ENCODE assay signal across 1 cellular context in the genomic region with DNA sequence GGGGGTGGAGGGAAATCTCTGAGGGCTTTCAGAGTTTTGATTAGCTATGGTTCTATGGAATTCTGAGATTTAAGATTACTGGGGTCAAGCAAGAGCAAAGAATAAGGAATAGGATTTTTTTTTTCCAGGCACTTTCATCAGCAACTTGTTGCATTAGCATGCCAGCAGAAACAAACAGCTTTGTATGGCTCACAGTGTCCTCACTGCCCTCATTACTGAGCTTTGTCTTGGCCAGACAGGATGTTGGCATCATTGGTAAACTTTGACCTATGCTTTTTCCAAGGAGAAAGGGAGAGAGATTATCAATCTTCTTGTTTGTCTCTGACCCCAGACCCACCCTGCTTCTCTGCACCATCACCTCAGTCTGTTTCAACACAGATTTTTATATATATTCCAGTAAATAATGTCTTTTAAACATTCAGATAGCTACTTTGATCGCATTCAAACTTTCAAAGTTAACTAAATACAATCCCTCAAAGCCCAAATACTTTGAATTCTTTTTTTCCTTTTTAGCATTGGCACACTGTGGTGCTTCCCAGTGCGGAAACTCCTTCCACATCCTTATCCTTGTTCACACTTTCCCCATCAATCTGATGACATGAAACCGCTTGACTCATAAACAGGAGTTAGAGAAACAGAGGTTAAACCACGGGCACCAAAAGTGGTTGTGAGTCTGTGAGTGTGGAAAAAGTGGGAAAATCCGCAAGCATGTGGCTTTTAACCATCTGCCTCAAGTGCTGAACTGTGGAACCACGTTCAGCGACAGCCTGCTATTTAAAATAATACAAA.
TF ChIP-seq lines count a peak whose summit lies in the region.

No MANE protein-coding gene starts in this region.

TF ChIP-seq in HepG2, 621 proteins besides CTCF, POLR2A, EP300 and RAD21:
- TF ChIP-seq, protein P1, sequence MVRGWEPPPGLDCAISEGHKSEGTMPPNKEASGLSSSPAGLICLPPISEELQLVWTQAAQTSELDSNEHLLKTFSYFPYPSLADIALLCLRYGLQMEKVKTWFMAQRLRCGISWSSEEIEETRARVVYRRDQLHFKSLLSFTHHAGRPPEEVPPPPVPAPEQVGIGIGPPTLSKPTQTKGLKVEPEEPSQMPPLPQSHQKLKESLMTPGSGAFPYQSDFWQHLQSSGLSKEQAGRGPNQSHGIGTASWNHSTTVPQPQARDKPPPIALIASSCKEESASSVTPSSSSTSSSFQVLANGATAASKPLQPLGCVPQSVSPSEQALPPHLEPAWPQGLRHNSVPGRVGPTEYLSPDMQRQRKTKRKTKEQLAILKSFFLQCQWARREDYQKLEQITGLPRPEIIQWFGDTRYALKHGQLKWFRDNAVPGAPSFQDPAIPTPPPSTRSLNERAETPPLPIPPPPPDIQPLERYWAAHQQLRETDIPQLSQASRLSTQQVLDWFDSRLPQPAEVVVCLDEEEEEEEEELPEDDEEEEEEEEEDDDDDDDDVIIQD (CRISPR knock-in tag; IDR thresholded peaks at IDR 0.05; ENCODE audit: low read depth): no peak
- TF ChIP-seq CEBPB (IDR thresholded peaks at IDR 0.05; ENCODE audit: borderline replicate concordance, low read depth, low read length) (no peak), ZNF3 (CRISPR knock-in tag; IDR thresholded peaks at IDR 0.05) (no peak), ATRX (CRISPR knock-in tag; IDR thresholded peaks at IDR 0.05; ENCODE audit: borderline replicate concordance) (no peak), GTF3A (CRISPR knock-in tag; conservative IDR thresholded peaks at IDR 0.05) (no peak), FLYWCH1 (CRISPR knock-in tag; IDR thresholded peaks at IDR 0.05) (no peak), KLF11 (CRISPR knock-in tag; IDR thresholded peaks at IDR 0.05) (no peak)
- TF ChIP-seq, protein P2, sequence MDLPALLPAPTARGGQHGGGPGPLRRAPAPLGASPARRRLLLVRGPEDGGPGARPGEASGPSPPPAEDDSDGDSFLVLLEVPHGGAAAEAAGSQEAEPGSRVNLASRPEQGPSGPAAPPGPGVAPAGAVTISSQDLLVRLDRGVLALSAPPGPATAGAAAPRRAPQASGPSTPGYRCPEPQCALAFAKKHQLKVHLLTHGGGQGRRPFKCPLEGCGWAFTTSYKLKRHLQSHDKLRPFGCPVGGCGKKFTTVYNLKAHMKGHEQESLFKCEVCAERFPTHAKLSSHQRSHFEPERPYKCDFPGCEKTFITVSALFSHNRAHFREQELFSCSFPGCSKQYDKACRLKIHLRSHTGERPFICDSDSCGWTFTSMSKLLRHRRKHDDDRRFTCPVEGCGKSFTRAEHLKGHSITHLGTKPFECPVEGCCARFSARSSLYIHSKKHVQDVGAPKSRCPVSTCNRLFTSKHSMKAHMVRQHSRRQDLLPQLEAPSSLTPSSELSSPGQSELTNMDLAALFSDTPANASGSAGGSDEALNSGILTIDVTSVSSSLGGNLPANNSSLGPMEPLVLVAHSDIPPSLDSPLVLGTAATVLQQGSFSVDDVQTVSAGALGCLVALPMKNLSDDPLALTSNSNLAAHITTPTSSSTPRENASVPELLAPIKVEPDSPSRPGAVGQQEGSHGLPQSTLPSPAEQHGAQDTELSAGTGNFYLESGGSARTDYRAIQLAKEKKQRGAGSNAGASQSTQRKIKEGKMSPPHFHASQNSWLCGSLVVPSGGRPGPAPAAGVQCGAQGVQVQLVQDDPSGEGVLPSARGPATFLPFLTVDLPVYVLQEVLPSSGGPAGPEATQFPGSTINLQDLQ (CRISPR knock-in tag; IDR thresholded peaks at IDR 0.05): no peak
